Comparison of ENCODE assay signal across 23 cellular contexts in the genomic region with DNA sequence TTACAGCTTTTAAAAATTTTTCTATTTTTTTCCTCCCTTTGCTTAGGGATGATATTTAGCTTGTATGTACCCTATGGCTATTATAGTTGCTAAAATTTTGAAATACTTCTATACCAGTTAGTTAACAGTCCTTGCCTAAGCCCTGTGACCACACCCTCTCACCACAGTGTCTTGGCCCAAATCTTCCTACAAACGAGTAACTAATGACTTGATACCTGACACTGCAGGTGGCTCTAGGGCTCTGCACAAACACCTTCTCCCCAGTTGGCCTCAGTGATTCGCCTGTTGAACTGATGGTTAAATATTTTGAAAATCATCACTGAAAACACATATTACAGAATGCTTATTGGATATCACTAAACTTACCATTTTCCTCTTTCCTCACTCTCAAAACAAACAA.
"Had no signal": no experiment of that assay in that cellular context is flagged by ENCODE, and none has a peak within 500 bp of the region (broad histone marks: within the 10 kb centered on the region; RNA-seq: fewer than 3 reads in every experiment).

No MANE protein-coding gene starts in this region.

- H3K4me1 Mint-ChIP-seq: activated CD4-positive, alpha-beta memory T cell treated with anti-CD3 and anti-CD28 coated beads, Interleukin-2, amount 10 ng/mL, durations not matched to agents 7 days and 5 days; activated naive CD8-positive, alpha-beta T cell treated with anti-CD3 and anti-CD28 coated beads, Interleukin-2, amount 10 ng/mL, durations not matched to agents 7 days and 5 days; T-cell had no signal

- H3K27ac ChIP-seq: adrenal gland had no signal

- DNase-seq: activated CD4-positive, alpha-beta memory T cell treated with anti-CD3 and anti-CD28 coated beads, Interleukin-2, amount 10 ng/mL, durations not matched to agents 7 days and 5 days; activated CD4-positive, alpha-beta T cell treated with anti-CD3 and anti-CD28 coated beads, Interleukin-2, amount 50 U/mL, for 1 hour; activated CD4-positive, CD25-positive, alpha-beta regulatory T cell; activated CD8-positive, alpha-beta memory T cell treated with anti-CD3 and anti-CD28 coated beads, Interleukin-2, amount 50 U/mL, for 48 hours; activated naive CD4-positive, alpha-beta T cell treated with anti-CD3 and anti-CD28 coated beads, Interleukin-2, amount 50 U/mL, for 16 hours; activated naive CD8-positive, alpha-beta T cell treated with anti-CD3 and anti-CD28 coated beads, Interleukin-2, amount 10 ng/mL, durations not matched to agents 7 days and 5 days; activated T-cell treated with anti-CD3 and anti-CD28 coated beads, Interleukin-2, amount 50 U/mL, for 1 hour; adrenal gland; anterior cingulate cortex; IMR-90; KBM-7; NCI-H1048; NCI-H1930; NCI-H2171; NCI-H2227 treated with DMSO at 0.1 percent for 48 hours; NCI-H446 treated with DMSO at 0.1 percent for 48 hours; NCI-H524 treated with DMSO at 0.1 percent for 48 hours; NK-92 treated with Interleukin-12 subunit alpha and Interleukin-12 subunit beta, amount 100 ng/mL, for 24 hours; PC-3; SHP77 treated with DMSO at 0.1 percent for 48 hours; T-cell; T-helper 2 cell; T1000 had no signal

- ATAC-seq: PC-3, T-cell had no signal

- H3K27ac Mint-ChIP-seq: activated CD4-positive, alpha-beta memory T cell treated with anti-CD3 and anti-CD28 coated beads, Interleukin-2, amount 10 ng/mL, durations not matched to agents 7 days and 5 days; activated naive CD8-positive, alpha-beta T cell treated with anti-CD3 and anti-CD28 coated beads, Interleukin-2, amount 10 ng/mL, durations not matched to agents 7 days and 5 days; T-cell had no signal

- H3K27me3 Mint-ChIP-seq: activated CD4-positive, alpha-beta memory T cell treated with anti-CD3 and anti-CD28 coated beads, Interleukin-2, amount 10 ng/mL, durations not matched to agents 7 days and 5 days; activated naive CD8-positive, alpha-beta T cell treated with anti-CD3 and anti-CD28 coated beads, Interleukin-2, amount 10 ng/mL, durations not matched to agents 7 days and 5 days; T-cell had no signal

- H3K4me3 Mint-ChIP-seq: activated CD4-positive, alpha-beta memory T cell treated with anti-CD3 and anti-CD28 coated beads, Interleukin-2, amount 10 ng/mL, durations not matched to agents 7 days and 5 days; activated naive CD8-positive, alpha-beta T cell treated with anti-CD3 and anti-CD28 coated beads, Interleukin-2, amount 10 ng/mL, durations not matched to agents 7 days and 5 days; T-cell had no signal

- H3K27me3 ChIP-seq: adrenal gland had no signal

- H3K36me3 Mint-ChIP-seq: activated naive CD8-positive, alpha-beta T cell treated with anti-CD3 and anti-CD28 coated beads, Interleukin-2, amount 10 ng/mL, durations not matched to agents 7 days and 5 days; T-cell had no signal

- H3K36me3 ChIP-seq: adrenal gland had no signal

- H3K9me3 ChIP-seq: adrenal gland had no signal

- H3K4me3 ChIP-seq: adrenal gland had no signal

- H3K4me1 ChIP-seq: adrenal gland had no signal
